ENCODE assay signal across 15 cellular contexts in genomic region chr22:19422440-19423301, GRCh38. TPM values are rescaled to one million over a fixed set of nuclear protein-coding genes. Genes with fewer than 3 reads are reported as not detected.
DNase-seq lines count a peak whose midpoint lies in the region; ATAC-seq, FAIRE-seq and TF ChIP-seq lines count a peak whose summit lies in the region.
"Had no signal": no experiment of that assay in that cellular context is flagged by ENCODE, and none has a peak within 500 bp of the region (broad histone marks: within the 10 kb centered on the region; RNA-seq: fewer than 3 reads in every experiment).

No MANE protein-coding gene starts in this region.

- FAIRE-seq in GM12892 (lab: Jason Lieb, UNC) (no peak), RCC 7860 (lab: Jason Lieb, UNC) (no peak)
- FAIRE-seq: HTR-8/SVneo had no signal

- H3K4me1 ChIP-seq in Loucy (ENCODE audit: insufficient read depth, low read length, poor library complexity, severe bottlenecking) (peaks cover 49% of the 10 kb centered on the region), suprapubic skin (peaks cover 5% of the 10 kb centered on the region)

- peaks cover 8% of the 10 kb centered on the region for H3K9me3 Mint-ChIP-seq in nephron progenitor cell
- H3K9me3 Mint-ChIP-seq: type B pancreatic cell had no signal

- H2AFZ ChIP-seq in Loucy (ENCODE audit: low read length), result no peak overlapping the region

- H3F3A ChIP-seq in Loucy (ENCODE audit: low read depth), result no peaks in the 10 kb centered on the region; the same call in 1 of the 2 replicates

- H3K36me3 ChIP-seq in Loucy (ENCODE audit: insufficient read depth, low read length) (peaks cover 6% of the 10 kb centered on the region; the same call in 1 of the 2 replicates), suprapubic skin (no peaks in the 10 kb centered on the region), MG63 (peaks cover 12% of the 10 kb centered on the region)

- peak overlapping the region; percentile 76 for H3K27ac Mint-ChIP-seq in nephron progenitor cell
- H3K27ac Mint-ChIP-seq: type B pancreatic cell had no signal

- no peaks in the 10 kb centered on the region for H3K9me2 ChIP-seq in Loucy (replicated peaks; ENCODE audit: low read depth, low read length)

- no peaks in the 10 kb centered on the region for H3K27me3 Mint-ChIP-seq in nephron progenitor cell (ENCODE audit: low read depth, poor library complexity)
- H3K27me3 Mint-ChIP-seq: type B pancreatic cell had no signal

- peak overlapping the region; percentile 29 for H3K4me2 ChIP-seq in Loucy (ENCODE audit: low read depth, low read length, poor library complexity, severe bottlenecking)

- H3K4me1 Mint-ChIP-seq in nephron progenitor cell, result peaks cover 9% of the 10 kb centered on the region

- TF ChIP-seq POLR2A in GM12892 (IDR thresholded peaks at IDR 0.05; ENCODE audit: low read depth, low read length) (0 out of 2 replicates have a peak, but pooled peaks have one; percentile 34), suprapubic skin (IDR thresholded peaks at IDR 0.05) (no peak)

- H3K4me3 Mint-ChIP-seq in nephron progenitor cell, result no peak overlapping the region
- H3K4me3 Mint-ChIP-seq: type B pancreatic cell had no signal

- H3K27me3 ChIP-seq in Loucy (ENCODE audit: insufficient read depth, low read length, poor library complexity, severe bottlenecking) (no peaks in the 10 kb centered on the region), suprapubic skin (no peaks in the 10 kb centered on the region), MG63 (no peaks in the 10 kb centered on the region)
- H3K27me3 ChIP-seq: sigmoid colon had no signal

- peaks cover 17% of the 10 kb centered on the region for H4K20me1 ChIP-seq in Loucy (ENCODE audit: insufficient read depth, low read length, poor library complexity, severe bottlenecking)

- peaks cover 35% of the 10 kb centered on the region for H3K36me3 Mint-ChIP-seq in nephron progenitor cell (ENCODE audit: low read depth)

- peaks cover 87% of the 10 kb centered on the region for H3K79me2 ChIP-seq in Loucy (ENCODE audit: insufficient read depth, low read length)

- DNase-seq in GM12892 (ENCODE audit: insufficient read length), result no peak
- DNase-seq in astrocyte of the spinal cord (ENCODE audit: low read depth, low spot score), result peak; percentile 9
- no peak for DNase-seq in nephron progenitor cell
- DNase-seq in RCC 7860 (ENCODE audit: low spot score), result no peak
- no peak for DNase-seq in suprapubic skin (ENCODE audit: low spot score in 2 of 2)
- DNase-seq in MG63, result no peak
- DNase-seq: activated effector memory CD4-positive, alpha-beta T cell treated with anti-CD3 and anti-CD28 coated beads, Interleukin-2, amount 50 U/mL, for 16 hours; NCI-H1694; NCI-H69; sigmoid colon; WERI-Rb-1 had no signal

- H3K9ac ChIP-seq in Loucy (ENCODE audit: low read depth, low read length, poor library complexity, severe bottlenecking), result peak overlapping the region; percentile 3

- no peak for ATAC-seq in HG03135 (IDR thresholded peaks at IDR 0.05; ENCODE audit: unreplicated experiment)

- TF ChIP-seq CTCF in Loucy (conservative IDR thresholded peaks at IDR 0.05; ENCODE audit: low read length), result no peak
- TF ChIP-seq CTCF in astrocyte of the spinal cord (IDR thresholded peaks at IDR 0.05; ENCODE audit: low read depth, low read length), result no peak
- TF ChIP-seq CTCF in nephron progenitor cell (IDR thresholded peaks at IDR 0.05), result no peak
- TF ChIP-seq CTCF in suprapubic skin (IDR thresholded peaks at IDR 0.05), result no peak

- in situ Hi-C loops in astrocyte of the spinal cord (cut with HindIII; ENCODE audit: low sequenced_read_pairs), result no loop called here

- WGBS in suprapubic skin, result 81% methylated on average over 11 of the region's 11 CpGs

- no peak overlapping the region for H3K4me3 ChIP-seq in Loucy (ENCODE audit: low read length, poor library complexity, severe bottlenecking)
- H3K4me3 ChIP-seq in astrocyte of the spinal cord (ENCODE audit: low read depth, low read length), result no peak overlapping the region
- H3K4me3 ChIP-seq in suprapubic skin, result no peak overlapping the region
- no peak overlapping the region for H3K4me3 ChIP-seq in MG63
- H3K4me3 ChIP-seq: sigmoid colon had no signal

- TF ChIP-seq EP300 in suprapubic skin (IDR thresholded peaks at IDR 0.05), result no peak

- H3K9me3 ChIP-seq in Loucy (ENCODE audit: insufficient read depth, low read depth, low read length), result no peaks in the 10 kb centered on the region
- H3K9me3 ChIP-seq in suprapubic skin, result no peaks in the 10 kb centered on the region
- no peaks in the 10 kb centered on the region for H3K9me3 ChIP-seq in MG63
- H3K9me3 ChIP-seq: sigmoid colon had no signal

- no peak overlapping the region for H3K27ac ChIP-seq in suprapubic skin
- H3K27ac ChIP-seq: sigmoid colon, WERI-Rb-1 had no signal

RNA-seq across cellular contexts. Expression of gene HIRA, which starts 8.9 kb away (rescaled TPM):
- 10.1 TPM for polyA plus RNA-seq in GM12892 (2012; ENCODE audit: missing spikeins)
- total RNA-seq in suprapubic skin, result 10 to 100 TPM; 17.7 to 25.1 (median 22.5) TPM
- 19.8 and 22.1 TPM in 2 replicates for total RNA-seq in MG63 (2014; rRNA removed; shearing (Covaris generic); ENCODE audit: low replicate concordance)

RNA-seq across cellular contexts. Expression of gene MRPL40, which starts 9.7 kb away (rescaled TPM):
- 64.1 TPM for polyA plus RNA-seq in GM12892 (2012; ENCODE audit: missing spikeins)
- 10 to 100 TPM; 19.1 to 33.9 (median 22.7) TPM for total RNA-seq in suprapubic skin
- total RNA-seq in MG63 (2014; rRNA removed; shearing (Covaris generic); ENCODE audit: low replicate concordance), result 56.2 and 80.2 TPM in 2 replicates

RNA-seq across cellular contexts. Expression of gene C22orf39, which starts 24.8 kb away (rescaled TPM):
- polyA plus RNA-seq in GM12892 (2012; ENCODE audit: missing spikeins), result 29.1 TPM
- 10 to 100 TPM; 49.4 to 67.0 (median 51.7) TPM for total RNA-seq in suprapubic skin
- total RNA-seq in MG63 (2014; rRNA removed; shearing (Covaris generic); ENCODE audit: low replicate concordance), result 33.0 and 38.7 TPM in 2 replicates

RNA-seq across cellular contexts. Expression of gene UFD1, which starts 56.3 kb away (rescaled TPM):
- 105 TPM for polyA plus RNA-seq in GM12892 (2012; ENCODE audit: missing spikeins)
- total RNA-seq in suprapubic skin, result 10 to 100 TPM; 27.9 to 56.1 (median 52.5) TPM
- total RNA-seq in MG63 (2014; rRNA removed; shearing (Covaris generic); ENCODE audit: low replicate concordance), result 128 and 161 TPM in 2 replicates

RNA-seq across cellular contexts. Expression of gene CDC45, which starts 57.0 kb away (rescaled TPM):
- polyA plus RNA-seq in GM12892 (2012; ENCODE audit: missing spikeins), result 40.5 TPM
- 1 to 10 TPM in 3 of 4 donors, under 1 TPM in 1; 0.72 to 3.3 (median 1.4) TPM for total RNA-seq in suprapubic skin
- total RNA-seq in MG63 (2014; rRNA removed; shearing (Covaris generic); ENCODE audit: low replicate concordance), result 81.8 and 89.1 TPM in 2 replicates
